In genomic region chr1:230588323-230588746, GRCh38 we compare ENCODE assay signal across 18 cellular contexts. TPM values are rescaled to one million over a fixed set of nuclear protein-coding genes. Genes with fewer than 3 reads are reported as not detected.
A peak's percentile ranks its signal among the peaks of the same experiment; 100 is the strongest.
DNase-seq lines count a peak whose midpoint lies in the region; ATAC-seq, FAIRE-seq and TF ChIP-seq lines count a peak whose summit lies in the region.
"Had no signal": no experiment of that assay in that cellular context is flagged by ENCODE, and none has a peak within 500 bp of the region (broad histone marks: within the 10 kb centered on the region; RNA-seq: fewer than 3 reads in every experiment).

No MANE protein-coding gene starts in this region.

- no peak overlapping the region for H2AK5ac ChIP-seq in neuronal stem cell (ENCODE audit: low read depth, low read length)

- FAIRE-seq in GM12892 (lab: Jason Lieb, UNC) (peak; percentile 17), HTR-8/SVneo (lab: Jason Lieb, UNC) (peak; percentile 94), bronchial epithelial cell (lab: Jason Lieb, UNC) (peak; percentile 66)
- FAIRE-seq: A204.1 had no signal

- H3K27ac ChIP-seq in neuronal stem cell (replicated peaks; ENCODE audit: low read length) (no peak overlapping the region), tibial nerve (no peak overlapping the region)
- H3K27ac ChIP-seq: C4-2B had no signal

- H4K91ac ChIP-seq in neuronal stem cell (ENCODE audit: low read depth, low read length, poor library complexity): no peak overlapping the region

- H4K8ac ChIP-seq in neuronal stem cell (ENCODE audit: low read depth, low read length): no peak overlapping the region

- peaks cover 0 to 6% of the 10 kb centered on the region in 2 donors for H3K4me1 Mint-ChIP-seq in natural killer cell treated with Interleukin-12 subunit alpha and Interleukin-12 subunit beta and Interleukin-15 and Interleukin-18, amount 100 ng/mL, for 72 hours (ENCODE audit: low read depth in 2 of 2)
- H3K4me1 Mint-ChIP-seq: CD4-positive, alpha-beta memory T cell had no signal

- H3K4me3 ChIP-seq in bronchial epithelial cell (ENCODE audit: low read depth, low read length) (no peak overlapping the region), neuronal stem cell (ENCODE audit: low read length in 2 of 2) (peak overlapping the region in 1 of 2 donors; percentile 71), tibial nerve (no peak overlapping the region)
- H3K4me3 ChIP-seq: GM23338 had no signal

- no peak overlapping the region for H3K4me2 ChIP-seq in neuronal stem cell (ENCODE audit: insufficient read depth, low read length, poor library complexity, severe bottlenecking)
- H3K4me2 ChIP-seq: GM23338 had no signal

- H2AFZ ChIP-seq in neuronal stem cell (ENCODE audit: low read length): no peak overlapping the region
- H2AFZ ChIP-seq: GM23338 had no signal

- no peak overlapping the region for H3K23ac ChIP-seq in neuronal stem cell (ENCODE audit: low read depth, low read length, poor library complexity)

- no peak for DNase-seq in GM12892 (ENCODE audit: insufficient read length)
- no peak for DNase-seq in HTR-8/SVneo (ENCODE audit: insufficient read length, low spot score)
- no peak for DNase-seq in bronchial epithelial cell (ENCODE audit: low read depth)
- no peak for DNase-seq in neuronal stem cell (ENCODE audit: low spot score)
- no peak for DNase-seq in tibial nerve (ENCODE audit: low spot score in 2 of 2)
- DNase-seq in natural killer cell treated with Interleukin-12 subunit alpha and Interleukin-12 subunit beta and Interleukin-15 and Interleukin-18, amount 100 ng/mL, for 72 hours (ENCODE audit: low spot score): no peak
- no peak for DNase-seq in EL
- DNase-seq in omental fat pad (ENCODE audit: low spot score): no peak
- DNase-seq: BE2C; CD4-positive, alpha-beta memory T cell; DMS153; DND-41; GF-D8; Karpas-422 had no signal

- peak overlapping the region; percentile 33 for H2BK12ac ChIP-seq in neuronal stem cell (ENCODE audit: low read length)

- H3K9me3 Mint-ChIP-seq in natural killer cell treated with Interleukin-12 subunit alpha and Interleukin-12 subunit beta and Interleukin-15 and Interleukin-18, amount 100 ng/mL, for 72 hours: no peaks in the 10 kb centered on the region

- H3K9ac ChIP-seq in neuronal stem cell (ENCODE audit: low read depth, low read length, poor library complexity): no peak overlapping the region

- no peaks in the 10 kb centered on the region for H3K36me3 Mint-ChIP-seq in natural killer cell treated with Interleukin-12 subunit alpha and Interleukin-12 subunit beta and Interleukin-15 and Interleukin-18, amount 100 ng/mL, for 72 hours
- H3K36me3 Mint-ChIP-seq: CD4-positive, alpha-beta memory T cell had no signal

- TF ChIP-seq CTCF in bronchial epithelial cell (IDR thresholded peaks at IDR 0.05; ENCODE audit: insufficient read depth, low read length, severe bottlenecking) (no peak), tibial nerve (IDR thresholded peaks at IDR 0.05) (no peak), omental fat pad (IDR thresholded peaks at IDR 0.05) (no peak)

- no peak overlapping the region for H2BK120ac ChIP-seq in neuronal stem cell (ENCODE audit: low read depth, low read length)

- no peaks in the 10 kb centered on the region for H3K27me3 ChIP-seq in bronchial epithelial cell (ENCODE audit: control insufficient read depth, insufficient read depth, low read length)
- H3K27me3 ChIP-seq in neuronal stem cell (ENCODE audit: control insufficient read depth in 3 of 3, insufficient read depth in 3 of 3, low read depth in 1 of 3, low read length in 3 of 3): peaks cover 0 to 3% (median 0%) of the 10 kb centered on the region in 3 experiments
- no peaks in the 10 kb centered on the region for H3K27me3 ChIP-seq in tibial nerve
- H3K27me3 ChIP-seq: BE2C had no signal

- peaks cover 15 to 36% of the 10 kb centered on the region in 2 donors for H3K27me3 Mint-ChIP-seq in natural killer cell treated with Interleukin-12 subunit alpha and Interleukin-12 subunit beta and Interleukin-15 and Interleukin-18, amount 100 ng/mL, for 72 hours

- no peak overlapping the region for H2BK5ac ChIP-seq in neuronal stem cell (ENCODE audit: low read length)

- TF ChIP-seq POLR2A in GM12892 (IDR thresholded peaks at IDR 0.05; ENCODE audit: low read depth, low read length) (no peak), tibial nerve (IDR thresholded peaks at IDR 0.05) (no peak)

- H3K27ac Mint-ChIP-seq in natural killer cell treated with Interleukin-12 subunit alpha and Interleukin-12 subunit beta and Interleukin-15 and Interleukin-18, amount 100 ng/mL, for 72 hours: peak overlapping the region in 1 of 2 donors; percentile 20
- H3K27ac Mint-ChIP-seq: CD4-positive, alpha-beta memory T cell; GM23338 had no signal

- H3K36me3 ChIP-seq in bronchial epithelial cell (ENCODE audit: control insufficient read depth, insufficient read depth, low read length) (no peaks in the 10 kb centered on the region), neuronal stem cell (replicated peaks in 1 of 2; ENCODE audit: control insufficient read depth in 2 of 2, insufficient read depth in 2 of 2, low read length in 2 of 2) (no peaks in the 10 kb centered on the region), tibial nerve (no peaks in the 10 kb centered on the region)
- H3K36me3 ChIP-seq: BE2C had no signal

- H3K9me3 ChIP-seq in neuronal stem cell (replicated peaks in 1 of 2; ENCODE audit: control insufficient read depth in 2 of 2, insufficient read depth in 1 of 2, low read depth in 1 of 2, low read length in 2 of 2) (peaks cover 0 to 7% of the 10 kb centered on the region in 2 donors), tibial nerve (no peaks in the 10 kb centered on the region)
- H3K9me3 ChIP-seq: BE2C had no signal

- no peak overlapping the region for H3K14ac ChIP-seq in neuronal stem cell (ENCODE audit: low read length)

- H3K4me1 ChIP-seq in neuronal stem cell (ENCODE audit: control insufficient read depth in 2 of 2, insufficient read depth in 1 of 2, low read depth in 1 of 2, low read length in 2 of 2): no peaks in the 10 kb centered on the region
- H3K4me1 ChIP-seq in tibial nerve: no peaks in the 10 kb centered on the region

- H3K4ac ChIP-seq in neuronal stem cell (ENCODE audit: low read length): no peak overlapping the region

- no peak for TF ChIP-seq EP300 in tibial nerve (IDR thresholded peaks at IDR 0.05)

- ATAC-seq in natural killer cell treated with Interleukin-12 subunit alpha and Interleukin-12 subunit beta and Interleukin-15 and Interleukin-18, amount 100 ng/mL, for 72 hours: no peak
- no peak for ATAC-seq in omental fat pad (ENCODE audit: low FRiP score)
- ATAC-seq: GM23338, HCT116 had no signal

- H3K4me3 Mint-ChIP-seq in natural killer cell treated with Interleukin-12 subunit alpha and Interleukin-12 subunit beta and Interleukin-15 and Interleukin-18, amount 100 ng/mL, for 72 hours: no peak overlapping the region
- H3K4me3 Mint-ChIP-seq: CD4-positive, alpha-beta memory T cell; GM23338 had no signal

- no peak overlapping the region for H2BK15ac ChIP-seq in neuronal stem cell (ENCODE audit: low read length)

- no peaks in the 10 kb centered on the region for H3K79me1 ChIP-seq in neuronal stem cell (ENCODE audit: low read depth, low read length)

- H3K18ac ChIP-seq in neuronal stem cell (ENCODE audit: low read length): no peak overlapping the region

RNA-seq across cellular contexts. Expression of gene COG2, which starts 53.9 kb away (rescaled TPM):
- polyA plus RNA-seq in GM12892 (2012; ENCODE audit: missing spikeins): 14.4 TPM
- total RNA-seq in bronchial epithelial cell (16.8 and 17.9 TPM in 2 replicates), tibial nerve (10 to 100 TPM; 16.6 to 27.3 (median 20.5) TPM), omental fat pad (10 to 100 TPM; 17.2 to 25.2 (median 22.9) TPM)
- 18.8 TPM for polyA plus RNA-seq in neuronal stem cell (2013, experiment 1 of 2)
- 18.5 TPM for polyA plus RNA-seq in neuronal stem cell (2013, experiment 2 of 2)
- 10 to 100 TPM; 21.8 to 36.1 TPM for total RNA-seq in natural killer cell treated with Interleukin-12 subunit alpha and Interleukin-12 subunit beta and Interleukin-15 and Interleukin-18, amount 100 ng/mL, for 72 hours
